Comparison of ENCODE assay signal across 13 cellular contexts in genomic region chr10:120607710-120608703, GRCh38.
DNase-seq lines count a peak whose midpoint lies in the region; ATAC-seq and TF ChIP-seq lines count a peak whose summit lies in the region.
"Had no signal": no experiment of that assay in that cellular context is flagged by ENCODE, and none has a peak within 500 bp of the region (broad histone marks: within the 10 kb centered on the region; RNA-seq: fewer than 3 reads in every experiment).

No MANE protein-coding gene starts in this region.

- no peak for DNase-seq in chondrocyte (ENCODE audit: low spot score)
- DNase-seq in foreskin fibroblast = no peak
- DNase-seq in NCI-H1694 (lab: John Stamatoyannopoulos, UW) = no peak
- DNase-seq in NCI-H2029 treated with DMSO at 0.1 percent for 48 hours (lab: John Stamatoyannopoulos, UW) = no peak
- DNase-seq: activated CD4-positive, alpha-beta T cell treated with anti-CD3 and anti-CD28 coated beads, Interleukin-2, amount 50 U/mL, for 4 hours; activated naive CD8-positive, alpha-beta T cell treated with anti-CD3 and anti-CD28 coated beads, Interleukin-2, amount 10 ng/mL, durations not matched to agents 7 days and 5 days; NCI-H524 treated with DMSO at 0.1 percent for 48 hours had no signal

- H3K4me3 Mint-ChIP-seq in chondrocyte (ENCODE audit: unreplicated experiment) = no peak overlapping the region
- H3K4me3 Mint-ChIP-seq: activated naive CD8-positive, alpha-beta T cell treated with anti-CD3 and anti-CD28 coated beads, Interleukin-2, amount 10 ng/mL, durations not matched to agents 7 days and 5 days; neural crest cell had no signal

- no peak for TF ChIP-seq CTCF in chondrocyte (IDR thresholded peaks at IDR 0.05)
- no peak for TF ChIP-seq CTCF in foreskin fibroblast (IDR thresholded peaks at IDR 0.05; ENCODE audit: low read depth, low read length)

- peaks cover 6% of the 10 kb centered on the region for H3K4me1 Mint-ChIP-seq in chondrocyte (ENCODE audit: low read depth)
- H3K4me1 Mint-ChIP-seq: activated naive CD8-positive, alpha-beta T cell treated with anti-CD3 and anti-CD28 coated beads, Interleukin-2, amount 10 ng/mL, durations not matched to agents 7 days and 5 days had no signal

- peaks cover 12% of the 10 kb centered on the region for H3K9me3 Mint-ChIP-seq in chondrocyte (ENCODE audit: low read depth)

- no peak overlapping the region for H3K4me3 ChIP-seq in foreskin fibroblast (ENCODE audit: low read depth in 1 of 2, low read length in 2 of 2)
- H3K4me3 ChIP-seq: BLaER1 treated with 17β-estradiol and CSF1 and Interleukin-3, amounts not matched to agents 10 nM and 100 nM had no signal

- no peaks in the 10 kb centered on the region for H3K36me3 Mint-ChIP-seq in chondrocyte (ENCODE audit: low read depth)
- H3K36me3 Mint-ChIP-seq: activated naive CD8-positive, alpha-beta T cell treated with anti-CD3 and anti-CD28 coated beads, Interleukin-2, amount 10 ng/mL, durations not matched to agents 7 days and 5 days had no signal

- no peaks in the 10 kb centered on the region for H3K27me3 Mint-ChIP-seq in chondrocyte (ENCODE audit: low read depth)
- H3K27me3 Mint-ChIP-seq: activated naive CD8-positive, alpha-beta T cell treated with anti-CD3 and anti-CD28 coated beads, Interleukin-2, amount 10 ng/mL, durations not matched to agents 7 days and 5 days had no signal

- peak overlapping the region; percentile 30 for H3K27ac Mint-ChIP-seq in chondrocyte (ENCODE audit: unreplicated experiment)
- H3K27ac Mint-ChIP-seq: activated naive CD8-positive, alpha-beta T cell treated with anti-CD3 and anti-CD28 coated beads, Interleukin-2, amount 10 ng/mL, durations not matched to agents 7 days and 5 days had no signal

- ATAC-seq in GM18498 (IDR thresholded peaks at IDR 0.05; ENCODE audit: unreplicated experiment) (peak; percentile 40), GM21515 (IDR thresholded peaks at IDR 0.05; ENCODE audit: unreplicated experiment) (peak; percentile 51), HG03354 (IDR thresholded peaks at IDR 0.05; ENCODE audit: poor library complexity, severe bottlenecking, unreplicated experiment) (peak; percentile 50), HG02623 (IDR thresholded peaks at IDR 0.05; ENCODE audit: unreplicated experiment) (no peak)
